Comparison of ENCODE assay signal across 8 cellular contexts in the genomic region with DNA sequence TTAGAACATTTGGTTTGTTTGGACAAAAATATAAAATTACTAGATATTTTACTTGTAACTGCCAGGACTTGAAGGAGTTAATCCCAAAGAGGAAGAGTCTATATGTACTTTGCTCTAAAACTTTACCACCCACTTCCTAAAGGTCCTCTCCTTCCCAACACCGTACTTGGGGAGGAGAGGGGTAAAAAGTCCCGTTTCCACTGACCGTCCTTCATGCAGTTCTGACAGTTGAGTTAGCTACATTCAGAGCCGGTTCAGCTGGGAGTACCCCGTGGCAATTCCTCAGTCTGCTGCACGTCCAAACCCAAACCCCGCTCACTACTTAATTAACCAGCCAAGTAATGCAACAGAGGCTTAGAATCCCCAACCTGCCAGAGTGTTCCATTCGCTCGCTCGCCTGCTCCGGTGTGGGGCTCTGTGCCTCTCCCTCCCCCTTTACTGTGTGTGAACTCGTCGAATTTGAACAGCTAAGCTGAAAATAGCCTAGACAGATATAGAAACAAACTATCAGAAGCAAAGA.
DNase-seq lines count a peak whose midpoint lies in the region; TF ChIP-seq lines count a peak whose summit lies in the region.

No MANE protein-coding gene starts in this region.

- H3K9me3 ChIP-seq in Caco-2 (no peaks in the 10 kb centered on the region), stomach smooth muscle (ENCODE audit: control insufficient read depth in 2 of 2, low read length in 2 of 2) (no peaks in the 10 kb centered on the region)

- H3K27me3 ChIP-seq in Caco-2 (replicated peaks; ENCODE audit: control insufficient read depth, insufficient read depth, low read length) (no peaks in the 10 kb centered on the region), stomach smooth muscle (ENCODE audit: control insufficient read depth in 1 of 2, insufficient read depth in 2 of 2, low read length in 2 of 2) (no peaks in the 10 kb centered on the region)

- peaks cover 47% of the 10 kb centered on the region for H3K4me1 Mint-ChIP-seq in Caco-2 (ENCODE audit: low read depth, unreplicated experiment)
- H3K4me1 Mint-ChIP-seq in endothelial cell (ENCODE audit: unreplicated experiment) = peaks cover 37% of the 10 kb centered on the region

- intact Hi-C loops in Caco-2 (cut with micrococcal nuclease; ENCODE audit: unreplicated experiment) = loop anchor here (1.0 to 5.0 kb wide), 7 partner anchors 57 to 353 kb away; no protein-coding TSS in a partner anchor

- H3K27me3 Mint-ChIP-seq in Caco-2 (ENCODE audit: insufficient read depth, unreplicated experiment) (no peaks in the 10 kb centered on the region), endothelial cell (ENCODE audit: unreplicated experiment) (no peaks in the 10 kb centered on the region)

- peak overlapping the region; percentile 58 for H3K4me3 ChIP-seq in Caco-2 (ENCODE audit: low read depth, low read length)
- peak overlapping the region; percentile 85 to 90 for H3K4me3 ChIP-seq in stomach smooth muscle (ENCODE audit: low read length in 2 of 2)

- peaks cover 20% of the 10 kb centered on the region for H3K36me3 Mint-ChIP-seq in Caco-2 (ENCODE audit: insufficient read depth, unreplicated experiment)
- no peaks in the 10 kb centered on the region for H3K36me3 Mint-ChIP-seq in endothelial cell (ENCODE audit: low read depth, unreplicated experiment)

- H3K9me3 Mint-ChIP-seq in Caco-2 (ENCODE audit: unreplicated experiment) = no peaks in the 10 kb centered on the region
- H3K9me3 Mint-ChIP-seq in endothelial cell (ENCODE audit: unreplicated experiment) = no peaks in the 10 kb centered on the region

- BruUV-seq in Caco-2 (replicated peaks; lab: Mats Ljungman, UMichigan) = no TSS peak

- H3K27ac Mint-ChIP-seq in Caco-2 (ENCODE audit: unreplicated experiment) (no peak overlapping the region), endothelial cell (ENCODE audit: unreplicated experiment) (no peak overlapping the region)

- peak overlapping the region; percentile 83 to 90 for H3K9ac ChIP-seq in stomach smooth muscle (ENCODE audit: low read length in 2 of 2)

- POLR2A ChIA-PET in Caco-2 (lab: Charles Lee) = no interaction called here

- no peak overlapping the region for H3K4me3 Mint-ChIP-seq in Caco-2 (ENCODE audit: unreplicated experiment)
- H3K4me3 Mint-ChIP-seq in endothelial cell (ENCODE audit: unreplicated experiment) = no peak overlapping the region

- TF ChIP-seq CTCF in Caco-2 (IDR thresholded peaks at IDR 0.05; ENCODE audit: insufficient read depth in 1 of 2, low read depth in 1 of 2, low read length in 1 of 2, severe bottlenecking in 1 of 2, unreplicated experiment in 1 of 2) (no peak), endothelial cell (IDR thresholded peaks at IDR 0.05; ENCODE audit: unreplicated experiment) (no peak)

- peak; percentile 43 to 51 for DNase-seq in Caco-2
- peak; percentile 62 for DNase-seq in HT-29 (ENCODE audit: low spot score)
- DNase-seq in activated CD4-positive, alpha-beta T cell treated with anti-CD3 and anti-CD28 coated beads, Interleukin-2, amount 50 U/mL, for 1 hour = peak; percentile 39
- peak; percentile 20 for DNase-seq in endothelial cell (ENCODE audit: low spot score)
- peak; percentile 48 for DNase-seq in midbrain (lab: John Stamatoyannopoulos, UW)
- no peak for DNase-seq in NCI-H2081 treated with DMSO at 0.1 percent for 48 hours (lab: John Stamatoyannopoulos, UW)
- DNase-seq in DMS53 (lab: John Stamatoyannopoulos, UW) = no peak

- H3K36me3 ChIP-seq in Caco-2 (ENCODE audit: control insufficient read depth, insufficient read depth, low read length) = 0 out of 2 replicates have a peak, but pooled peaks cover 2% of the 10 kb centered on the region
- no peaks in the 10 kb centered on the region for H3K36me3 ChIP-seq in stomach smooth muscle (ENCODE audit: control insufficient read depth in 2 of 2, insufficient read depth in 2 of 2, low read length in 2 of 2)

- CTCF ChIA-PET in Caco-2 (lab: Charles Lee) = no interaction called here

- H3K4me1 ChIP-seq in Caco-2 (peaks cover 61% of the 10 kb centered on the region), stomach smooth muscle (ENCODE audit: control insufficient read depth, insufficient read depth, low read length) (peaks cover 28% of the 10 kb centered on the region)

- peak overlapping the region; percentile 91 for H3K27ac ChIP-seq in stomach smooth muscle (ENCODE audit: low read length)

Comparison
In these comparisons a context has a peak if more than half of its experiments do, and no peak if none do; other contexts are left out.
1. DNase-seq: peak in Caco-2 (2 of 2), HT-29 (single experiment), activated CD4-positive, alpha-beta T cell treated with anti-CD3 and anti-CD28 coated beads, Interleukin-2, amount 50 U/mL, for 1 hour (single experiment), endothelial cell (single experiment) and midbrain (single experiment); none in NCI-H2081 treated with DMSO at 0.1 percent for 48 hours (single experiment) and DMS53 (single experiment).